Comparison of ENCODE assay signal across 9 cellular contexts in the genomic region with DNA sequence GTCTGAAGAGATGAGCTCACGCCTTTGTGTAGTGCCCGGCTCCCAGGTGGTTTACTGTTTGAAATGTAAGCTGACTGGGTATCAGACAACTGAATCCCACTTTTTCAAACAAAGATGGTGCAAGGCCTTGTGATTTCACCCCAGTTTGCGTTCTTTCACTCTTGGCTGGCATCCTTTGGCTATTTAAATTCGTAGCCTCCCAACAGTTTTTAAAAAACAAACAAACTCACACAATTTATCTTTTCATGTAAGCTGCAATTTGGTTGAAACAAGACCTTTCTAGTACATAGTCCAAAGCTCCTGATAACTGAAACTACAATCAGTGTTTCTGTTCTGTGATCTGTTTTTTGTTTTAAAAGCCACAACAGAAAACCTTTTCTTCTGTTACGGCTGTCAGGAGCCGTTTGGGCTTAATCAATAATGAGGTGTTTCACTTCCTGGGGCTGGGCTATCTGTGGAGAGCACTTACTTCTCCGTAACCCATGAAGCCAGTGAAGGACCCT.
DNase-seq lines count a peak whose midpoint lies in the region; ATAC-seq and TF ChIP-seq lines count a peak whose summit lies in the region.
"Had no signal": no experiment of that assay in that cellular context is flagged by ENCODE, and none has a peak within 500 bp of the region (broad histone marks: within the 10 kb centered on the region; RNA-seq: fewer than 3 reads in every experiment).

No MANE protein-coding gene starts in this region.

- POLR2A ChIA-PET in T-cell (lab: Charles Lee): no interaction called here

- peak overlapping the region; percentile 86 for H3K27ac Mint-ChIP-seq in activated naive CD4-positive, alpha-beta T cell treated with anti-CD3 and anti-CD28 coated beads, Interleukin-2, amount 50 U/mL, for 24 hours
- H3K27ac Mint-ChIP-seq in T-cell: peak overlapping the region; percentile 89 to 95
- peak overlapping the region; percentile 91 to 97 (median 94) for H3K27ac Mint-ChIP-seq in immature natural killer cell
- peak overlapping the region; percentile 35 for H3K27ac Mint-ChIP-seq in type B pancreatic cell

- CTCF ChIA-PET in T-cell (lab: Charles Lee): interaction anchor here in 1 of 2 donors (1.2 to 1.5 kb wide), 2 partner anchors 9 to 11 kb away, joined by 3 read pairs; no protein-coding TSS in a partner anchor

- no peak for TF ChIP-seq CTCF in type B pancreatic cell (conservative IDR thresholded peaks at IDR 0.05)

- DNase-seq in activated naive CD4-positive, alpha-beta T cell (lab: John Stamatoyannopoulos, UW): no peak
- DNase-seq in T-cell (no peak), immature natural killer cell (no peak), type B pancreatic cell (ENCODE audit: extremely low spot score, unreplicated experiment) (no peak), NCI-H2196 treated with DMSO at 0.1 percent for 48 hours (lab: John Stamatoyannopoulos, UW; ENCODE audit: unreplicated experiment) (no peak)
- no peak for DNase-seq in stimulated activated CD4-positive, alpha-beta T cell treated with anti-CD3 and anti-CD28 coated beads, Interleukin-4, amount 100 ng/mL, for 24 hours

- ATAC-seq in T-cell (replicated peaks in 1 of 4): peak; percentile 24 to 37 (median 30)
- ATAC-seq in HG02840 (IDR thresholded peaks at IDR 0.05; ENCODE audit: low FRiP score, unreplicated experiment): no peak

- H3K9me3 Mint-ChIP-seq in activated naive CD4-positive, alpha-beta T cell treated with anti-CD3 and anti-CD28 coated beads, Interleukin-2, amount 50 U/mL, for 24 hours: no peaks in the 10 kb centered on the region
- H3K9me3 Mint-ChIP-seq in T-cell: no peaks in the 10 kb centered on the region
- H3K9me3 Mint-ChIP-seq in immature natural killer cell: no peaks in the 10 kb centered on the region
- peaks cover 5% of the 10 kb centered on the region for H3K9me3 Mint-ChIP-seq in type B pancreatic cell
- H3K9me3 Mint-ChIP-seq: neural crest cell had no signal

- H3K4me3 Mint-ChIP-seq in activated naive CD4-positive, alpha-beta T cell treated with anti-CD3 and anti-CD28 coated beads, Interleukin-2, amount 50 U/mL, for 24 hours: peak overlapping the region; percentile 87
- peak overlapping the region; percentile 69 to 80 (median 77) for H3K4me3 Mint-ChIP-seq in T-cell
- H3K4me3 Mint-ChIP-seq in immature natural killer cell: peak overlapping the region; percentile 74 to 92 (median 85)
- no peak overlapping the region for H3K4me3 Mint-ChIP-seq in type B pancreatic cell
- H3K4me3 Mint-ChIP-seq: neural crest cell had no signal

- peaks cover 46% of the 10 kb centered on the region for H3K4me1 Mint-ChIP-seq in activated naive CD4-positive, alpha-beta T cell treated with anti-CD3 and anti-CD28 coated beads, Interleukin-2, amount 50 U/mL, for 24 hours
- H3K4me1 Mint-ChIP-seq in T-cell: peaks cover 49 to 80% (median 76%) of the 10 kb centered on the region in 3 donors
- peaks cover 80% of the 10 kb centered on the region in 2 donors for H3K4me1 Mint-ChIP-seq in immature natural killer cell
- peaks cover 53% of the 10 kb centered on the region for H3K4me1 Mint-ChIP-seq in type B pancreatic cell (ENCODE audit: unreplicated experiment)

- no peaks in the 10 kb centered on the region for H3K27me3 Mint-ChIP-seq in activated naive CD4-positive, alpha-beta T cell treated with anti-CD3 and anti-CD28 coated beads, Interleukin-2, amount 50 U/mL, for 24 hours
- no peaks in the 10 kb centered on the region for H3K27me3 Mint-ChIP-seq in T-cell
- peaks cover 0 to 4% (median 3%) of the 10 kb centered on the region in 3 donors for H3K27me3 Mint-ChIP-seq in immature natural killer cell (ENCODE audit: low read depth in 3 of 3)
- no peaks in the 10 kb centered on the region for H3K27me3 Mint-ChIP-seq in type B pancreatic cell

- H3K36me3 Mint-ChIP-seq in activated naive CD4-positive, alpha-beta T cell treated with anti-CD3 and anti-CD28 coated beads, Interleukin-2, amount 50 U/mL, for 24 hours: no peaks in the 10 kb centered on the region
- H3K36me3 Mint-ChIP-seq in T-cell (peaks cover 16% of the 10 kb centered on the region), immature natural killer cell (peaks cover 4 to 10% (median 7%) of the 10 kb centered on the region in 3 donors), type B pancreatic cell (peaks cover 26% of the 10 kb centered on the region)

Comparison
In these comparisons a context has a peak if more than half of its experiments do, and no peak if none do; other contexts are left out.
1. H3K27ac Mint-ChIP-seq: peak in every context shown above with its lines; median percentile 94 in immature natural killer cell; 92 in T-cell; 86 in activated naive CD4-positive, alpha-beta T cell treated with anti-CD3 and anti-CD28 coated beads, Interleukin-2, amount 50 U/mL, for 24 hours; 35 in type B pancreatic cell.